8 cellular contexts compared by ENCODE assay signal in genomic region chr6:44078795-44079671, GRCh38. TPM values are rescaled to one million over a fixed set of nuclear protein-coding genes. Genes with fewer than 3 reads are reported as not detected.
DNase-seq lines count a peak whose midpoint lies in the region; ATAC-seq and TF ChIP-seq lines count a peak whose summit lies in the region.

No MANE protein-coding gene starts in this region.

- intact Hi-C loops in ascending aorta (cut with DNase I), result loop anchor here (1.0 to 5.0 kb wide), 5 partner anchors 107 to 470 kb away; no protein-coding TSS in a partner anchor

- H3K4me3 ChIP-seq in GM12875 (ENCODE audit: low read depth, low read length) (no peak overlapping the region), SJCRH30 (no peak overlapping the region), ascending aorta (no peak overlapping the region)

- H3K9me3 ChIP-seq in SJCRH30 (replicated peaks) (no peaks in the 10 kb centered on the region), ascending aorta (no peaks in the 10 kb centered on the region)

- H3K36me3 ChIP-seq in SJCRH30 (no peaks in the 10 kb centered on the region), ascending aorta (no peaks in the 10 kb centered on the region)

- TF ChIP-seq CTCF in GM12875 (IDR thresholded peaks at IDR 0.05; ENCODE audit: borderline replicate concordance, insufficient read depth, low read depth, low read length) (peak; percentile 85), ascending aorta (IDR thresholded peaks at IDR 0.05) (peak; percentile 90 to 95 (median 93))

- no peak overlapping the region for H3K27ac ChIP-seq in SJCRH30
- H3K27ac ChIP-seq in ascending aorta, result no peak overlapping the region

- H3K4me1 ChIP-seq in SJCRH30 (peaks cover 3% of the 10 kb centered on the region; the same call in 1 of the 2 replicates), ascending aorta (peaks cover 0 to 14% of the 10 kb centered on the region in 2 donors)

- H3K27me3 ChIP-seq in SJCRH30, result no peaks in the 10 kb centered on the region
- H3K27me3 ChIP-seq in ascending aorta, result no peaks in the 10 kb centered on the region

- no peak for ATAC-seq in HG02970 (IDR thresholded peaks at IDR 0.05; ENCODE audit: low FRiP score, unreplicated experiment)
- no peak for ATAC-seq in GM18868 (IDR thresholded peaks at IDR 0.05; ENCODE audit: unreplicated experiment)
- no peak for ATAC-seq in GM21737 (IDR thresholded peaks at IDR 0.05; ENCODE audit: unreplicated experiment)

- peak; percentile 60 to 87 for DNase-seq in SJCRH30
- DNase-seq in ascending aorta (ENCODE audit: low spot score in 2 of 2), result peak in 1 of 2 donors; percentile 89
- DNase-seq in iPS-NIHi7 (ENCODE audit: extremely low spot score), result peak; percentile 76
- peak; percentile 49 for DNase-seq in stimulated activated CD4-positive, alpha-beta T cell treated with anti-CD3 and anti-CD28 coated beads, Interleukin-2, amount 100 ng/mL, for 4 hours (ENCODE audit: low read depth)

RNA-seq across cellular contexts. Expression of gene MRPL14, which starts 48.2 kb away (rescaled TPM):
- 58.8 and 73.0 TPM in 2 replicates for total RNA-seq in SJCRH30 (2014; rRNA removed; shearing (Covaris generic))
- 61.8 TPM for total RNA-seq in ascending aorta

RNA-seq across cellular contexts. Expression of gene TMEM63B, which starts 48.3 kb away (rescaled TPM):
- total RNA-seq in SJCRH30 (2014; rRNA removed; shearing (Covaris generic)), result 11.5 TPM in 2 replicates
- total RNA-seq in ascending aorta, result 9.6 TPM
